Comparison of ENCODE assay signal across 20 cellular contexts in the genomic region with DNA sequence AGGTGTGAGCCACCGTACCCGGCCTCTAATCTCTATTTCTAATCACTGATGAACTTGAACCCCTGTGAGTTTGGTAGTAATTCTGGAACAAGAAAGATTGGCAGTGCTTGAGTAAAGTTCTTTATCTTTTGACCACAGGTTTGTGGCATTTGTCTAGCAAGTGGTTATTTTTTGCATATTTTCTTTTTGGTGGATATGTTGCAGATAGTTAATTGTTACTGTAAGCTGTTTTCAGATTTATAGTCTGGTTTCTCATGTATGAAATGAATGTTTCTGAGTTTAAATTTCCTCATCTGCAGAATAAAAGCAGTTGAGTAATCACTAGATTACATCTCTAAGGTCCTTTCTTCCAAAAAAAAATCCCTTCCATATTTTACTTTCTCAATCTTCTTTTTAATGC.
"Had no signal": no experiment of that assay in that cellular context is flagged by ENCODE, and none has a peak within 500 bp of the region (broad histone marks: within the 10 kb centered on the region; RNA-seq: fewer than 3 reads in every experiment).

No MANE protein-coding gene starts in this region.

- DNase-seq: activated CD4-positive, alpha-beta T cell treated with anti-CD3 and anti-CD28 coated beads for 48 hours; activated CD4-positive, CD25-positive, alpha-beta regulatory T cell; activated CD8-positive, alpha-beta T cell treated with anti-CD3 and anti-CD28 coated beads, Interleukin-2, amount 10 ng/mL, durations not matched to agents 7 days and 5 days; activated naive CD4-positive, alpha-beta T cell treated with anti-CD3 and anti-CD28 coated beads, Interleukin-2, amount 10 ng/mL, durations not matched to agents 7 days and 5 days; activated naive CD8-positive, alpha-beta T cell treated with anti-CD3 and anti-CD28 coated beads, Interleukin-2, amount 50 U/mL, for 24 hours; activated T-cell treated with anti-CD3 and anti-CD28 coated beads, Interleukin-2, amount 50 U/mL, for 24 hours; gastrocnemius medialis; head of caudate nucleus; kidney; retina; stimulated activated naive CD8-positive, alpha-beta T cell treated with anti-CD3 and anti-CD28 coated beads, Interleukin-15, Interleukin-2, amounts not matched to agents 100 U/mL and 50 U/mL, for 24 hours; T1000 had no signal

- H3K27me3 Mint-ChIP-seq: activated naive CD4-positive, alpha-beta T cell treated with anti-CD3 and anti-CD28 coated beads, Interleukin-2, amount 10 ng/mL, durations not matched to agents 7 days and 5 days; activated naive CD8-positive, alpha-beta T cell treated with anti-CD3 and anti-CD28 coated beads, Interleukin-2, amount 50 U/mL, for 24 hours; activated T-cell treated with anti-CD3 and anti-CD28 coated beads, Interleukin-2, amount 50 U/mL, for 24 hours had no signal

- H3K4me1 Mint-ChIP-seq: activated naive CD4-positive, alpha-beta T cell treated with anti-CD3 and anti-CD28 coated beads, Interleukin-2, amount 10 ng/mL, durations not matched to agents 7 days and 5 days; activated naive CD8-positive, alpha-beta T cell treated with anti-CD3 and anti-CD28 coated beads, Interleukin-2, amount 50 U/mL, for 24 hours; nephron had no signal

- ATAC-seq: activated CD8-positive, alpha-beta T cell treated with anti-CD3 and anti-CD28 coated beads, Interleukin-2, amount 10 ng/mL, durations not matched to agents 7 days and 5 days; activated naive CD8-positive, alpha-beta T cell treated with anti-CD3 and anti-CD28 coated beads, Interleukin-2, amount 50 U/mL, for 24 hours; gastrocnemius medialis; left lobe of liver; stimulated activated naive CD8-positive, alpha-beta T cell treated with anti-CD3 and anti-CD28 coated beads, Interleukin-15, Interleukin-2, amounts not matched to agents 100 U/mL and 50 U/mL, for 24 hours had no signal

- FAIRE-seq: bronchial epithelial cell, kidney, urothelium cell line had no signal

- H3K27ac Mint-ChIP-seq: activated CD8-positive, alpha-beta T cell treated with anti-CD3 and anti-CD28 coated beads, Interleukin-2, amount 10 ng/mL, durations not matched to agents 7 days and 5 days; activated naive CD4-positive, alpha-beta T cell treated with anti-CD3 and anti-CD28 coated beads, Interleukin-2, amount 10 ng/mL, durations not matched to agents 7 days and 5 days; activated naive CD8-positive, alpha-beta T cell treated with anti-CD3 and anti-CD28 coated beads, Interleukin-2, amount 50 U/mL, for 24 hours; activated T-cell treated with anti-CD3 and anti-CD28 coated beads, Interleukin-2, amount 50 U/mL, for 24 hours; activated T-helper 2 cell treated with anti-CD3 and anti-CD28 coated beads, Interferon-gamma antibody, Interleukin-2, Interleukin-4, amounts not matched to agents 10 μg/mL and 5 μg/mL and 100 μg/mL, durations not matched to agents 14 hours and 24 hours and 36 hours; mesothelial cell of epicardium; nephron had no signal

- H3K9me3 ChIP-seq: gastrocnemius medialis, tibial nerve had no signal

- H3K27me3 ChIP-seq: gastrocnemius medialis, tibial nerve had no signal

- H3K36me3 ChIP-seq: gastrocnemius medialis, tibial nerve had no signal

- H3K4me3 ChIP-seq: gastrocnemius medialis, lung, tibial nerve had no signal

- H3K9me3 Mint-ChIP-seq: activated naive CD4-positive, alpha-beta T cell treated with anti-CD3 and anti-CD28 coated beads, Interleukin-2, amount 10 ng/mL, durations not matched to agents 7 days and 5 days; activated T-helper 2 cell treated with anti-CD3 and anti-CD28 coated beads, Interferon-gamma antibody, Interleukin-2, Interleukin-4, amounts not matched to agents 10 μg/mL and 5 μg/mL and 100 μg/mL, durations not matched to agents 14 hours and 24 hours and 36 hours; mesothelial cell of epicardium; nephron had no signal

- H3K36me3 Mint-ChIP-seq: activated naive CD4-positive, alpha-beta T cell treated with anti-CD3 and anti-CD28 coated beads, Interleukin-2, amount 10 ng/mL, durations not matched to agents 7 days and 5 days; mesothelial cell of epicardium had no signal

- H3K27ac ChIP-seq: gastrocnemius medialis, tibial nerve had no signal

- H3K4me1 ChIP-seq: gastrocnemius medialis had no signal

- H3K4me3 Mint-ChIP-seq: activated CD8-positive, alpha-beta T cell treated with anti-CD3 and anti-CD28 coated beads, Interleukin-2, amount 10 ng/mL, durations not matched to agents 7 days and 5 days; activated naive CD4-positive, alpha-beta T cell treated with anti-CD3 and anti-CD28 coated beads, Interleukin-2, amount 10 ng/mL, durations not matched to agents 7 days and 5 days; activated naive CD8-positive, alpha-beta T cell treated with anti-CD3 and anti-CD28 coated beads, Interleukin-2, amount 50 U/mL, for 24 hours; activated T-cell treated with anti-CD3 and anti-CD28 coated beads, Interleukin-2, amount 50 U/mL, for 24 hours; mesothelial cell of epicardium; nephron had no signal
